Comparison of ENCODE assay signal across 1 cellular context in genomic region chr14:24141030-24141880, GRCh38.
TF ChIP-seq lines count a peak whose summit lies in the region.

Gene EMC9, minus strand, starts transcription at chr14:24141591. Its CDS starts 287 bp downstream, at chr14:24141304.

TF ChIP-seq in HepG2, 621 proteins besides CTCF, POLR2A, EP300 and RAD21 (continued from another document and continues in another):
- TF ChIP-seq TRIM22 (IDR thresholded peaks at IDR 0.05) (no peak), FOXJ3 (CRISPR knock-in tag; IDR thresholded peaks at IDR 0.05; ENCODE audit: borderline replicate concordance) (no peak; the same call in none of the 2 replicates), MAF1 (CRISPR knock-in tag; IDR thresholded peaks at IDR 0.05; ENCODE audit: borderline replicate concordance) (peak; percentile 95), CENPBD1 (CRISPR knock-in tag; IDR thresholded peaks at IDR 0.05; ENCODE audit: borderline replicate concordance, low read depth) (no peak), ZNF720 (CRISPR knock-in tag; IDR thresholded peaks at IDR 0.05) (peak; percentile 14; the same call in 1 of the 2 replicates), FOXO1 (CRISPR knock-in tag; IDR thresholded peaks at IDR 0.05) (peak; percentile 29; the same call in 1 of the 2 replicates), RARG (CRISPR knock-in tag; IDR thresholded peaks at IDR 0.05; ENCODE audit: low read depth) (peak; percentile 97), FOSL2 (CRISPR knock-in tag; IDR thresholded peaks at IDR 0.05) (peak; percentile 24; the same call in 1 of the 2 replicates), FOXP1 (IDR thresholded peaks at IDR 0.05) (no peak), FOXP1 (CRISPR knock-in tag; IDR thresholded peaks at IDR 0.05) (0 out of 2 replicates have a peak, but pooled peaks have one; percentile 47), HOXD1 (CRISPR knock-in tag; IDR thresholded peaks at IDR 0.05) (peak; percentile 68), ZNF557 (CRISPR knock-in tag; IDR thresholded peaks at IDR 0.05) (peak; percentile 95), REL (CRISPR knock-in tag; conservative IDR thresholded peaks at IDR 0.05) (no peak), ZKSCAN1 (IDR thresholded peaks at IDR 0.05; ENCODE audit: low read length) (peak; percentile 26), KLF12 (CRISPR knock-in tag; IDR thresholded peaks at IDR 0.05; ENCODE audit: borderline replicate concordance) (no peak; the same call in 1 of the 2 replicates), ZNF264 (CRISPR knock-in tag; IDR thresholded peaks at IDR 0.05) (0 out of 2 replicates have a peak, but pooled peaks have one; percentile 43), ZNF253 (CRISPR knock-in tag; IDR thresholded peaks at IDR 0.05; ENCODE audit: borderline replicate concordance) (peak; percentile 98), NR1H2 (CRISPR knock-in tag; IDR thresholded peaks at IDR 0.05; ENCODE audit: borderline replicate concordance, low read depth) (no peak), MNT (IDR thresholded peaks at IDR 0.05) (peak; percentile 93), SUZ12 (IDR thresholded peaks at IDR 0.05; ENCODE audit: low read depth, low read length) (no peak; the same call in 1 of the 2 replicates), TFDP2 (CRISPR knock-in tag; IDR thresholded peaks at IDR 0.05) (peak; percentile 96), ZNF784 (CRISPR knock-in tag; IDR thresholded peaks at IDR 0.05; ENCODE audit: borderline replicate concordance) (peak; percentile 78; the same call in 1 of the 2 replicates), ZNF569 (CRISPR knock-in tag; IDR thresholded peaks at IDR 0.05; ENCODE audit: borderline replicate concordance) (peak; percentile 96; the same call in 1 of the 2 replicates), BHLHE40 (IDR thresholded peaks at IDR 0.05; ENCODE audit: low read length) (no peak; the same call in 1 of the 2 replicates), NFYC (CRISPR knock-in tag; IDR thresholded peaks at IDR 0.05) (peak; percentile 99), CERS6 (CRISPR knock-in tag; IDR thresholded peaks at IDR 0.05) (peak; percentile 70; the same call in 1 of the 2 replicates), SMAD1 (CRISPR knock-in tag; IDR thresholded peaks at IDR 0.05; ENCODE audit: borderline replicate concordance, low read depth) (peak; percentile 71), ZNF558 (CRISPR knock-in tag; IDR thresholded peaks at IDR 0.05; ENCODE audit: borderline replicate concordance) (no peak), BRD4 (CRISPR knock-in tag; IDR thresholded peaks at IDR 0.05) (peak; percentile 96), ZNF142 (CRISPR knock-in tag; IDR thresholded peaks at IDR 0.05) (peak; percentile 84; the same call in 1 of the 2 replicates), ZNF513 (CRISPR knock-in tag; conservative IDR thresholded peaks at IDR 0.05) (peak; percentile 100), KDM4B (CRISPR knock-in tag; IDR thresholded peaks at IDR 0.05) (peak; percentile 96), ZNF609 (CRISPR knock-in tag; IDR thresholded peaks at IDR 0.05; ENCODE audit: borderline replicate concordance) (peak; percentile 80), ZNF773 (CRISPR knock-in tag; IDR thresholded peaks at IDR 0.05; ENCODE audit: borderline replicate concordance) (peak; percentile 95), KLF15 (CRISPR knock-in tag; IDR thresholded peaks at IDR 0.05; ENCODE audit: borderline replicate concordance) (peak; percentile 97), ARID2 (CRISPR knock-in tag; IDR thresholded peaks at IDR 0.05; ENCODE audit: borderline replicate concordance) (peak; percentile 99), HDAC2 (CRISPR knock-in tag; IDR thresholded peaks at IDR 0.05) (0 out of 2 replicates have a peak, but pooled peaks have one; percentile 95), ZNF205 (CRISPR knock-in tag; IDR thresholded peaks at IDR 0.05) (peak; percentile 1; the same call in 1 of the 2 replicates), TGIF2 (CRISPR knock-in tag; IDR thresholded peaks at IDR 0.05) (peak; percentile 86; the same call in 1 of the 2 replicates)
